22 cellular contexts compared by ENCODE assay signal in genomic region chr10:131655101-131655849, GRCh38.
DNase-seq lines count a peak whose midpoint lies in the region; ATAC-seq and TF ChIP-seq lines count a peak whose summit lies in the region.
"Had no signal": no experiment of that assay in that cellular context is flagged by ENCODE, and none has a peak within 500 bp of the region (broad histone marks: within the 10 kb centered on the region; RNA-seq: fewer than 3 reads in every experiment).

No MANE protein-coding gene starts in this region.

- no peaks in the 10 kb centered on the region for H4K20me1 ChIP-seq in GM23338 (replicated peaks; ENCODE audit: insufficient read depth)

- H3K27ac ChIP-seq in GM23338 (ENCODE audit: low read depth): no peak overlapping the region
- no peak overlapping the region for H3K27ac ChIP-seq in Panc1 (ENCODE audit: low read length)
- no peak overlapping the region for H3K27ac ChIP-seq in neuronal stem cell (replicated peaks; ENCODE audit: low read length)
- H3K27ac ChIP-seq: SJSA1, thoracic aorta had no signal

- in situ Hi-C loops in Panc1 (cut with HindIII; ENCODE audit: low pct_unique_long_range_greater_than_20kb, low sequenced_read_pairs) (no loop called here), GM13976 (cut with MboI; ENCODE audit: low sequenced_read_pairs, unreplicated experiment) (no loop called here)

- peaks cover 5% of the 10 kb centered on the region for H3K36me3 Mint-ChIP-seq in GM23338 (ENCODE audit: low read depth)
- H3K36me3 Mint-ChIP-seq: brain; CD8-positive, alpha-beta memory T cell had no signal

- ATAC-seq in GM23338: no peak; the same call in 2 of the 3 replicates
- ATAC-seq in Panc1: peak; percentile 75
- ATAC-seq: activated CD8-positive, alpha-beta T cell treated with anti-CD3 and anti-CD28 coated beads, Interleukin-2, amount 10 ng/mL, durations not matched to agents 7 days and 5 days had no signal

- no peak overlapping the region for H3K4me3 Mint-ChIP-seq in GM23338
- H3K4me3 Mint-ChIP-seq: activated CD8-positive, alpha-beta T cell treated with anti-CD3 and anti-CD28 coated beads, Interleukin-2, amount 10 ng/mL, durations not matched to agents 7 days and 5 days; brain; CD8-positive, alpha-beta memory T cell; dendritic cell treated with granulocyte-macrophage colony-stimulating factor and Interleukin-4, amounts not matched to agents 40 ng/mL and 50 ng/mL, for 4 days; HFFc6 had no signal

- TF ChIP-seq CTCF in GM23338 (conservative IDR thresholded peaks at IDR 0.05; ENCODE audit: low read depth in 2 of 2) (no peak), Panc1 (IDR thresholded peaks at IDR 0.05) (no peak), GM13976 (IDR thresholded peaks at IDR 0.05; ENCODE audit: borderline replicate concordance, control extremely low read depth, extremely low read depth, insufficient read depth, missing control alignments) (no peak)

- H4K91ac ChIP-seq in neuronal stem cell (ENCODE audit: low read depth, low read length, poor library complexity): no peak overlapping the region

- peak overlapping the region; percentile 10 for H2BK5ac ChIP-seq in neuronal stem cell (ENCODE audit: low read length)

- H3K79me2 ChIP-seq in GM23338 (replicated peaks; ENCODE audit: insufficient read depth): no peaks in the 10 kb centered on the region

- H3K27me3 ChIP-seq in GM23338 (ENCODE audit: insufficient read depth): no peaks in the 10 kb centered on the region
- no peaks in the 10 kb centered on the region for H3K27me3 ChIP-seq in Panc1 (ENCODE audit: control insufficient read depth, insufficient read depth, low read length)
- peaks cover 0 to 6% (median 0%) of the 10 kb centered on the region in 3 experiments for H3K27me3 ChIP-seq in neuronal stem cell (ENCODE audit: control insufficient read depth in 3 of 3, insufficient read depth in 3 of 3, low read depth in 1 of 3, low read length in 3 of 3)
- H3K27me3 ChIP-seq: SJSA1 had no signal

- H2AFZ ChIP-seq in GM23338 (peak overlapping the region; percentile 80), neuronal stem cell (ENCODE audit: low read length) (no peak overlapping the region)

- H3K23ac ChIP-seq in neuronal stem cell (ENCODE audit: low read depth, low read length, poor library complexity): no peak overlapping the region

- H3K36me3 ChIP-seq in GM23338 (ENCODE audit: insufficient read depth) (no peaks in the 10 kb centered on the region), Panc1 (ENCODE audit: control insufficient read depth, insufficient read depth, low read length) (no peaks in the 10 kb centered on the region), neuronal stem cell (replicated peaks in 1 of 2; ENCODE audit: control insufficient read depth in 2 of 2, insufficient read depth in 2 of 2, low read length in 2 of 2) (no peaks in the 10 kb centered on the region)
- H3K36me3 ChIP-seq: SJSA1, thoracic aorta had no signal

- intact Hi-C loops in Panc1 (cut with micrococcal nuclease; ENCODE audit: unreplicated experiment): loop anchor here (5.0 kb wide), 1 partner anchor 117 kb away; no protein-coding TSS in a partner anchor

- no peaks in the 10 kb centered on the region for H3K79me1 ChIP-seq in neuronal stem cell (ENCODE audit: low read depth, low read length)

- no peak overlapping the region for H3K4me2 ChIP-seq in GM23338
- H3K4me2 ChIP-seq in neuronal stem cell (ENCODE audit: insufficient read depth, low read length, poor library complexity, severe bottlenecking): no peak overlapping the region

- DNase-seq in GM23338 (ENCODE audit: low spot score): no peak
- DNase-seq in Panc1 (ENCODE audit: low read depth, low spot score): no peak
- DNase-seq in foreskin melanocyte: peak; percentile 65
- no peak for DNase-seq in neuronal stem cell (ENCODE audit: low spot score)
- DNase-seq in activated CD4-positive, CD25-positive, alpha-beta regulatory T cell treated with anti-CD3 and anti-CD28 coated beads, Interleukin-2, amount 50 U/mL, for 72 hours: no peak
- no peak for DNase-seq in GM13976 (ENCODE audit: low spot score)
- no peak for DNase-seq in NCI-H226
- DNase-seq in putamen (ENCODE audit: low spot score): no peak
- DNase-seq: activated CD4-positive, CD25-positive, alpha-beta regulatory T cell; activated CD8-positive, alpha-beta T cell treated with anti-CD3 and anti-CD28 coated beads, Interleukin-2, amount 10 ng/mL, durations not matched to agents 7 days and 5 days; CD8-positive, alpha-beta memory T cell; DMS79; HFFc6; kidney glomerular epithelial cell; midbrain; NCI-H1105; NCI-H2107; NCI-H524 treated with DMSO at 0.1 percent for 48 hours had no signal

- peaks cover 7% of the 10 kb centered on the region for H3K9me3 Mint-ChIP-seq in GM23338
- H3K9me3 Mint-ChIP-seq: dendritic cell treated with granulocyte-macrophage colony-stimulating factor and Interleukin-4, amounts not matched to agents 40 ng/mL and 50 ng/mL, for 4 days had no signal

- no peak overlapping the region for H3K4ac ChIP-seq in neuronal stem cell (ENCODE audit: low read length)

- peaks cover 17% of the 10 kb centered on the region for H3K27me3 Mint-ChIP-seq in GM23338 (ENCODE audit: insufficient read depth, low read depth, poor library complexity)

- peak overlapping the region; percentile 22 for H3K18ac ChIP-seq in neuronal stem cell (ENCODE audit: low read length)

- CTCF ChIA-PET in Panc1 (lab: Charles Lee): interaction anchor here (0.6 kb wide), 1 partner anchor 15 kb away, joined by 7 read pairs; no protein-coding TSS in a partner anchor

- no peak overlapping the region for H2BK12ac ChIP-seq in neuronal stem cell (ENCODE audit: low read length)

- H3K4me3 ChIP-seq in GM23338: no peak overlapping the region
- H3K4me3 ChIP-seq in Panc1 (ENCODE audit: low read depth in 2 of 2, low read length in 2 of 2): no peak overlapping the region
- no peak overlapping the region for H3K4me3 ChIP-seq in neuronal stem cell (ENCODE audit: low read length in 2 of 2)
- H3K4me3 ChIP-seq: SJSA1, thoracic aorta had no signal

- no peak overlapping the region for H3K14ac ChIP-seq in neuronal stem cell (ENCODE audit: low read length)

- no peak overlapping the region for H2BK15ac ChIP-seq in neuronal stem cell (ENCODE audit: low read length)

- H4K8ac ChIP-seq in neuronal stem cell (ENCODE audit: low read depth, low read length): no peak overlapping the region

- BruUV-seq in Panc1 (replicated peaks; lab: Mats Ljungman, UMichigan): no TSS peak

- peaks cover 12% of the 10 kb centered on the region; the same call in 1 of the 2 replicates for H3F3A ChIP-seq in GM23338 (replicated peaks; ENCODE audit: low read depth)

- H3K9me3 ChIP-seq in Panc1 (ENCODE audit: control insufficient read depth, insufficient read depth, low read depth, low read length) (no peaks in the 10 kb centered on the region), neuronal stem cell (replicated peaks in 1 of 2; ENCODE audit: control insufficient read depth in 2 of 2, insufficient read depth in 1 of 2, low read depth in 1 of 2, low read length in 2 of 2) (peaks cover 0 to 3% of the 10 kb centered on the region in 2 donors)
- H3K9me3 ChIP-seq: thoracic aorta had no signal

- H3K9ac ChIP-seq in neuronal stem cell (ENCODE audit: low read depth, low read length, poor library complexity): no peak overlapping the region

- H2BK120ac ChIP-seq in neuronal stem cell (ENCODE audit: low read depth, low read length): peak overlapping the region; percentile 4

- peaks cover 21% of the 10 kb centered on the region for H3K4me1 ChIP-seq in GM23338 (ENCODE audit: insufficient read depth)
- peaks cover 3% of the 10 kb centered on the region; the same call in 1 of the 2 replicates for H3K4me1 ChIP-seq in Panc1 (ENCODE audit: control insufficient read depth, insufficient read depth, low read length)
- peaks cover 5 to 16% of the 10 kb centered on the region in 2 donors for H3K4me1 ChIP-seq in neuronal stem cell (ENCODE audit: control insufficient read depth in 2 of 2, insufficient read depth in 1 of 2, low read depth in 1 of 2, low read length in 2 of 2)
- H3K4me1 ChIP-seq: SJSA1 had no signal

- H3K27ac Mint-ChIP-seq in GM23338: peak overlapping the region; percentile 37; the same call in 1 of the 2 replicates
- H3K27ac Mint-ChIP-seq: activated CD8-positive, alpha-beta T cell treated with anti-CD3 and anti-CD28 coated beads, Interleukin-2, amount 10 ng/mL, durations not matched to agents 7 days and 5 days; CD8-positive, alpha-beta memory T cell; dendritic cell treated with granulocyte-macrophage colony-stimulating factor and Interleukin-4, amounts not matched to agents 40 ng/mL and 50 ng/mL, for 4 days; HFFc6 had no signal

- peak overlapping the region; percentile 91 for H2AK5ac ChIP-seq in neuronal stem cell (ENCODE audit: low read depth, low read length)

- H3K4me1 Mint-ChIP-seq in GM23338: peaks cover 42% of the 10 kb centered on the region
- H3K4me1 Mint-ChIP-seq: CD8-positive, alpha-beta memory T cell had no signal

- no CpG with 5 or more reads among the region's 16 CpGs for WGBS in neuronal stem cell (ENCODE audit: extremely low coverage in 2 of 2, insufficient read length in 2 of 2, insufficient replicate concordance in 1 of 2), 2 donors

- H3K9me2 ChIP-seq in GM23338 (ENCODE audit: insufficient read depth): no peaks in the 10 kb centered on the region

- POLR2A ChIA-PET in Panc1 (lab: Charles Lee): no interaction called here

TF ChIP-seq in GM23338, 12 proteins besides CTCF, POLR2A, EP300 and RAD21:
- no peak for TF ChIP-seq JUNB (IDR thresholded peaks at IDR 0.05; ENCODE audit: unreplicated experiment)
- no peak for TF ChIP-seq NANOG (IDR thresholded peaks at IDR 0.05; ENCODE audit: borderline replicate concordance)
- no peak for TF ChIP-seq STAT1 (IDR thresholded peaks at IDR 0.05; ENCODE audit: unreplicated experiment)
- TF ChIP-seq, protein P1, sequence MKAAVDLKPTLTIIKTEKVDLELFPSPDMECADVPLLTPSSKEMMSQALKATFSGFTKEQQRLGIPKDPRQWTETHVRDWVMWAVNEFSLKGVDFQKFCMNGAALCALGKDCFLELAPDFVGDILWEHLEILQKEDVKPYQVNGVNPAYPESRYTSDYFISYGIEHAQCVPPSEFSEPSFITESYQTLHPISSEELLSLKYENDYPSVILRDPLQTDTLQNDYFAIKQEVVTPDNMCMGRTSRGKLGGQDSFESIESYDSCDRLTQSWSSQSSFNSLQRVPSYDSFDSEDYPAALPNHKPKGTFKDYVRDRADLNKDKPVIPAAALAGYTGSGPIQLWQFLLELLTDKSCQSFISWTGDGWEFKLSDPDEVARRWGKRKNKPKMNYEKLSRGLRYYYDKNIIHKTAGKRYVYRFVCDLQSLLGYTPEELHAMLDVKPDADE (IDR thresholded peaks at IDR 0.05): no peak
- TF ChIP-seq EZH2phosphoT487 (IDR thresholded peaks at IDR 0.05; ENCODE audit: unreplicated experiment): no peak
- TF ChIP-seq EZH2 (IDR thresholded peaks at IDR 0.05; ENCODE audit: low read depth, unreplicated experiment): no peak
- no peak for TF ChIP-seq ZNF331 (CRISPR knock-in tag; IDR thresholded peaks at IDR 0.05; ENCODE audit: low read depth)
